In the genomic region with DNA sequence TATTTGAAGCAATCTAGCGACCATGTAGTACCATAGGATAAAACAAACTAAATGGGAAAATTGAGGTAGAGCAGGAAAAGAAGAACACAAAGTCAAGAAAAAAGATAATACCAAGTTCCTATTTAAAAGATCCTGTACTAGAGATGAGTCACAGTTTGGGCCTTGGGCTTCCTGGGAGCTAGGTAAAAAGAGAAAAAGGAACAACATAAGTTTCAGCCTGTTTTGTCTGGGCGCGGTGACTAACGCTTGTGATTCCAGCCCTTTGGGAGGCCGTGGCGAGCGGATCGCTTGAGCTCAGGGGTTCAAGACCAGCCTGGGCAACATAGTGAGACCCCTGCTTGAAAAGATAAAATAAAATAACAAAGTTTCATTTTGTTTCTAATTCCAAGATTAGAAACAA, we compare ENCODE assay signal across 10 cellular contexts. TPM values are rescaled to one million over a fixed set of nuclear protein-coding genes. Genes with fewer than 3 reads are reported as not detected.
DNase-seq lines count a peak whose midpoint lies in the region; ATAC-seq and TF ChIP-seq lines count a peak whose summit lies in the region.
"Had no signal": no experiment of that assay in that cellular context is flagged by ENCODE, and none has a peak within 500 bp of the region (broad histone marks: within the 10 kb centered on the region; RNA-seq: fewer than 3 reads in every experiment).

No MANE protein-coding gene starts in this region.

- no peak for TF ChIP-seq CTCF in foreskin fibroblast (IDR thresholded peaks at IDR 0.05; ENCODE audit: low read depth, low read length)

- POLR2A ChIA-PET in T-cell (lab: Charles Lee): interaction anchor here (0.5 to 1.1 kb wide), 5 partner anchors 9 to 665 kb away, joined by 4 to 15 read pairs (median 10); partner anchors contain the start of gene RPL9 (in 1 of the 2)
- POLR2A ChIA-PET in HEK293T (lab: Yijun Ruan, JAX): no interaction called here

- CTCF ChIA-PET in T-cell (lab: Charles Lee): interaction anchor here (0.5 to 3.0 kb wide), 7 partner anchors 16 to 1012 kb away, joined by 3 to 28 read pairs (median 4); partner anchors contain the start of gene TMEM156 (in 1 of the 2)
- CTCF ChIA-PET in HEK293T (lab: Yijun Ruan, JAX): no interaction called here

- H3K27ac ChIP-seq in substantia nigra (ENCODE audit: low read depth, low read length, poor library complexity, severe bottlenecking): peak overlapping the region; percentile 31
- H3K27ac ChIP-seq: SK-N-MC had no signal

- peak overlapping the region; percentile 83 to 100 for H3K4me3 Mint-ChIP-seq in activated T-cell treated with anti-CD3 and anti-CD28 coated beads, Interleukin-2, amount 50 U/mL, for 72 hours
- peak overlapping the region; percentile 90 to 94 (median 90) for H3K4me3 Mint-ChIP-seq in T-cell

- H3K9me3 Mint-ChIP-seq in activated T-cell treated with anti-CD3 and anti-CD28 coated beads, Interleukin-2, amount 50 U/mL, for 72 hours: no peaks in the 10 kb centered on the region
- H3K9me3 Mint-ChIP-seq in T-cell: no peaks in the 10 kb centered on the region

- no peak for ATAC-seq in activated T-cell treated with anti-CD3 and anti-CD28 coated beads, Interleukin-2, amount 50 U/mL, for 72 hours (replicated peaks in 1 of 2)
- no peak for ATAC-seq in T-cell (replicated peaks in 1 of 4)

- peak overlapping the region; percentile 99 for H3K27ac Mint-ChIP-seq in activated T-cell treated with anti-CD3 and anti-CD28 coated beads, Interleukin-2, amount 50 U/mL, for 72 hours
- H3K27ac Mint-ChIP-seq in T-cell: peak overlapping the region; percentile 84 to 94

- H3K4me3 ChIP-seq in foreskin fibroblast (ENCODE audit: low read depth in 1 of 2, low read length in 2 of 2): peak overlapping the region; percentile 69 to 79

- H3K27me3 Mint-ChIP-seq in activated T-cell treated with anti-CD3 and anti-CD28 coated beads, Interleukin-2, amount 50 U/mL, for 72 hours (ENCODE audit: low read depth): no peaks in the 10 kb centered on the region
- H3K27me3 Mint-ChIP-seq in T-cell: no peaks in the 10 kb centered on the region

- H3K4me1 Mint-ChIP-seq in activated T-cell treated with anti-CD3 and anti-CD28 coated beads, Interleukin-2, amount 50 U/mL, for 72 hours (ENCODE audit: low read depth): peaks cover 57% of the 10 kb centered on the region
- H3K4me1 Mint-ChIP-seq in T-cell: peaks cover 47 to 67% (median 65%) of the 10 kb centered on the region in 3 donors

- DNase-seq in activated T-cell treated with anti-CD3 and anti-CD28 coated beads, Interleukin-2, amount 50 U/mL, for 72 hours: no peak
- DNase-seq in activated T-cell treated with anti-CD3 and anti-CD28 coated beads for 4 hours (no peak), T-cell (peak in 3 of 34 experiments; percentile 11 to 28 (median 18)), foreskin fibroblast (peak in 1 of 2 donors; percentile 30), substantia nigra (lab: John Stamatoyannopoulos, UW) (peak in 5 of 49 donors; percentile 10 to 29 (median 14)), HEK293T (ENCODE audit: extremely low spot score) (no peak), HCEC 1CT (no peak), NCI-H524 (lab: John Stamatoyannopoulos, UW) (no peak)

- H3K36me3 Mint-ChIP-seq in activated T-cell treated with anti-CD3 and anti-CD28 coated beads, Interleukin-2, amount 50 U/mL, for 72 hours (ENCODE audit: insufficient read depth in 2 of 2): peaks cover 6 to 7% of the 10 kb centered on the region in 2 donors
- no peaks in the 10 kb centered on the region for H3K36me3 Mint-ChIP-seq in T-cell

TF ChIP-seq in HEK293T, 16 proteins besides CTCF, POLR2A, EP300 and RAD21:
- TF ChIP-seq ELF4 (IDR thresholded peaks at IDR 0.05): no peak
TF ChIP-seq in HEK293T: peak in this region for 0.

RNA-seq across cellular contexts. Expression of gene TMEM156, which starts 14.0 kb away (rescaled TPM):
- total RNA-seq in activated T-cell treated with anti-CD3 and anti-CD28 coated beads, Interleukin-2, amount 50 U/mL, for 72 hours: 10 to 100 TPM; 37.2 to 56.8 TPM
- total RNA-seq in T-cell: 10 to 100 TPM in 3 of 5 donors, 1 to 10 TPM in 2; 7.5 to 23.1 (median 12.5) TPM
- total RNA-seq: myocyte had no signal

RNA-seq across cellular contexts. Expression of gene KLHL5, which starts 15.8 kb away (rescaled TPM):
- total RNA-seq in activated T-cell treated with anti-CD3 and anti-CD28 coated beads, Interleukin-2, amount 50 U/mL, for 72 hours: 10 to 100 TPM; 31.7 to 42.5 TPM
- total RNA-seq in T-cell: 10 to 100 TPM; 17.1 to 26.3 (median 18.6) TPM
